In genomic region chr15:69567238-69567760, GRCh38 we compare ENCODE assay signal across 3 cellular contexts.
DNase-seq lines count a peak whose midpoint lies in the region; TF ChIP-seq lines count a peak whose summit lies in the region.
"Not testable (repeated sequence)": the region's sequence is repeated elsewhere in the genome, so short reads cannot be mapped to it uniquely, and the experiment has no call there.

No MANE protein-coding gene starts in this region.

- H3K36me3 ChIP-seq in ascending aorta, result not testable (repeated sequence)

- H3K4me1 ChIP-seq in ascending aorta, result not testable (repeated sequence)

- H3K27me3 ChIP-seq in ascending aorta, result not testable (repeated sequence)

- H3K4me3 ChIP-seq in ascending aorta, result not testable (repeated sequence)

- H3K27ac ChIP-seq in RWPE1 (peak overlapping the region; percentile 67), ascending aorta (peak overlapping the region; percentile 63 to 68)

- POLR2A ChIA-PET in RWPE1 (lab: Yijun Ruan, JAX; ENCODE audit: low non-redundant PET), result not testable (repeated sequence)

- CTCF ChIA-PET in RWPE1 (lab: Yijun Ruan, JAX), result not testable (repeated sequence)

- not testable (repeated sequence) for H3K9me3 ChIP-seq in ascending aorta

- TF ChIP-seq CTCF in RWPE1 (conservative IDR thresholded peaks at IDR 0.05; ENCODE audit: low read depth); ascending aorta (IDR thresholded peaks at IDR 0.05): not testable (repeated sequence)

- not testable (repeated sequence) for DNase-seq in RWPE1 (ENCODE audit: low spot score); ascending aorta (ENCODE audit: low spot score in 2 of 2)
- peak; percentile 78 for DNase-seq in posterior vena cava (ENCODE audit: low spot score)

- intact Hi-C loops in ascending aorta (cut with DNase I); posterior vena cava (cut with DNase I): not testable (repeated sequence)
